In genomic region chr6:28659250-28659566, GRCh38 we compare ENCODE assay signal across 12 cellular contexts.
DNase-seq lines count a peak whose midpoint lies in the region; ATAC-seq, FAIRE-seq and TF ChIP-seq lines count a peak whose summit lies in the region.
"Had no signal": no experiment of that assay in that cellular context is flagged by ENCODE, and none has a peak within 500 bp of the region (broad histone marks: within the 10 kb centered on the region; RNA-seq: fewer than 3 reads in every experiment).

No MANE protein-coding gene starts in this region.

- no peak overlapping the region for H3K27ac ChIP-seq in K562 (ENCODE audit: extremely low read depth, low read depth, low read length)
- no peak overlapping the region for H3K27ac ChIP-seq in colonic mucosa
- H3K27ac ChIP-seq: heart right ventricle had no signal

- CTCF ChIA-PET in AG04449 (lab: Yijun Ruan, JAX), result interaction anchor here (0.7 kb wide), 1 partner anchor 357 kb away, joined by 3 read pairs; no protein-coding TSS in a partner anchor
- CTCF ChIA-PET in HEK293T (lab: Yijun Ruan, JAX), result no interaction called here
- CTCF ChIA-PET in K562 (lab: Yijun Ruan, JAX; ENCODE audit: low intra/inter-chr PET ratio), result no interaction called here

- H3K27me3 Mint-ChIP-seq in mesothelial cell of epicardium (ENCODE audit: low read depth), result peaks cover 19% of the 10 kb centered on the region

- no peaks in the 10 kb centered on the region for H3K9me1 ChIP-seq in K562 (ENCODE audit: control insufficient read depth, insufficient read depth, low read length)

- H3K9ac ChIP-seq in K562 (ENCODE audit: insufficient read depth in 1 of 2, low read depth in 2 of 2, low read length in 2 of 2) (no peak overlapping the region), colonic mucosa (ENCODE audit: low read depth in 2 of 2, low read length in 2 of 2) (no peak overlapping the region)

- WGBS in K562 (ENCODE audit: insufficient coverage, low coverage, missing lambda C conversion rate), result 84% methylated on average over 2 of the region's 2 CpGs

- no TSS peak for BruUV-seq in K562 (replicated peaks; lab: Mats Ljungman, UMichigan)

- TF ChIP-seq RAD21 in K562 (CRISPR knock-in tag; conservative IDR thresholded peaks at IDR 0.05 in 1 of 2, IDR thresholded peaks at IDR 0.05 in 1 of 2), result no peak

- no peak for TF ChIP-seq POLR2A in K562 (conservative IDR thresholded peaks at IDR 0.05)

- no peaks in the 10 kb centered on the region for H3K9me3 ChIP-seq in K562 (replicated peaks; ENCODE audit: control insufficient read depth, insufficient read depth, low read depth, low read length)
- H3K9me3 ChIP-seq in colonic mucosa, result no peaks in the 10 kb centered on the region
- H3K9me3 ChIP-seq: heart right ventricle had no signal

- H3K4me1 Mint-ChIP-seq in mesothelial cell of epicardium, result peaks cover 8% of the 10 kb centered on the region

- DNase-seq in AG04449 (ENCODE audit: low read depth, low spot score) (no peak), HEK293T (ENCODE audit: extremely low spot score) (no peak), K562 (ENCODE audit: extremely low read depth in 1 of 4, low spot score in 3 of 4) (no peak), mesothelial cell of epicardium (ENCODE audit: low spot score in 2 of 2, unreplicated experiment in 2 of 2) (no peak), colonic mucosa (no peak), dermis blood vessel endothelial cell (no peak), NOMO-1 treated with DMSO at 0.1 percent for 48 hours (lab: John Stamatoyannopoulos, UW; ENCODE audit: unreplicated experiment) (no peak)
- DNase-seq: DMS153, heart right ventricle, NCI-H2107 had no signal

- H2AFZ ChIP-seq in K562 (ENCODE audit: low read depth, low read length), result no peak overlapping the region

- peak overlapping the region; percentile 48; the same call in 1 of the 2 replicates for H3K4me2 ChIP-seq in K562 (ENCODE audit: insufficient read depth, low read length)

- H3K36me3 Mint-ChIP-seq in mesothelial cell of epicardium, result no peaks in the 10 kb centered on the region

- POLR2A ChIA-PET in AG04449 (lab: Yijun Ruan, JAX) (no interaction called here), HEK293T (lab: Yijun Ruan, JAX) (interaction anchor here (1.0 to 1.5 kb wide), 2 partner anchors 15 to 24 kb away, joined by 3 to 4 read pairs; no protein-coding TSS in a partner anchor), K562 (lab: Yijun Ruan, JAX) (no interaction called here)

- intact Hi-C loops in K562 (cut with micrococcal nuclease) (no loop called here), colonic mucosa (cut with DNase I) (no loop called here)

- no peaks in the 10 kb centered on the region for H3K36me3 ChIP-seq in K562 (ENCODE audit: control insufficient read depth, insufficient read depth, low read length)
- H3K36me3 ChIP-seq in colonic mucosa, result no peaks in the 10 kb centered on the region
- H3K36me3 ChIP-seq: heart right ventricle had no signal

- ATAC-seq in K562 (no peak), HG02852 (IDR thresholded peaks at IDR 0.05; ENCODE audit: unreplicated experiment) (no peak)
- ATAC-seq: heart right ventricle had no signal

- in situ Hi-C loops in K562 (cut with MboI), result no loop called here

- TF ChIP-seq CTCF in AG04449 (IDR thresholded peaks at IDR 0.05; ENCODE audit: insufficient read depth, low read length, missing control alignments) (no peak), K562 (IDR thresholded peaks at IDR 0.05 in 2 of 3, conservative IDR thresholded peaks at IDR 0.05 in 1 of 3; ENCODE audit: insufficient read depth in 2 of 3, low read depth in 1 of 3, low read length in 3 of 3) (no peak), mesothelial cell of epicardium (IDR thresholded peaks at IDR 0.05; ENCODE audit: unreplicated experiment) (no peak), colonic mucosa (IDR thresholded peaks at IDR 0.05) (no peak)

- no peaks in the 10 kb centered on the region for H3K79me2 ChIP-seq in K562 (ENCODE audit: control insufficient read depth, insufficient read depth, low read length)

- no peaks in the 10 kb centered on the region for H3K9me3 Mint-ChIP-seq in mesothelial cell of epicardium

- H3K27me3 ChIP-seq in K562 (ENCODE audit: control insufficient read depth in 2 of 2, insufficient read depth in 2 of 2, low read length in 2 of 2), result no peaks in the 10 kb centered on the region
- H3K27me3 ChIP-seq in colonic mucosa, result no peaks in the 10 kb centered on the region

- no peak for FAIRE-seq in K562 (lab: Jason Lieb, UNC)
- FAIRE-seq: GM19239 had no signal

- H3K4me1 ChIP-seq in K562 (replicated peaks in 1 of 2; ENCODE audit: control insufficient read depth in 2 of 2, insufficient read depth in 2 of 2, low read length in 2 of 2), result peaks cover 0 to 7% of the 10 kb centered on the region in 2 experiments; a peak in 2 of 5 replicates
- H3K4me1 ChIP-seq in colonic mucosa, result peaks cover 4% of the 10 kb centered on the region

- no peak for TF ChIP-seq EP300 in K562 (IDR thresholded peaks at IDR 0.05; ENCODE audit: low read length)

- H3K4me3 Mint-ChIP-seq in mesothelial cell of epicardium, result peak overlapping the region; percentile 85

- H3K27ac Mint-ChIP-seq in mesothelial cell of epicardium, result peak overlapping the region; percentile 89

- H4K20me1 ChIP-seq in K562 (replicated peaks; ENCODE audit: control insufficient read depth, insufficient read depth, low read length), result no peaks in the 10 kb centered on the region

- H3K4me3 ChIP-seq in AG04449 (ENCODE audit: low read depth, low read length), result peak overlapping the region; percentile 52
- H3K4me3 ChIP-seq in K562, result no peak overlapping the region
- no peak overlapping the region for H3K4me3 ChIP-seq in colonic mucosa

TF ChIP-seq in HEK293T, 16 proteins besides CTCF, POLR2A, EP300 and RAD21:
- TF ChIP-seq BHLHE40 (IDR thresholded peaks at IDR 0.05; ENCODE audit: borderline replicate concordance) (no peak), L3MBTL2 (conservative IDR thresholded peaks at IDR 0.05) (no peak), ARNT (IDR thresholded peaks at IDR 0.05) (peak; percentile 98), HDGF (IDR thresholded peaks at IDR 0.05; ENCODE audit: borderline replicate concordance) (no peak), TARDBP (IDR thresholded peaks at IDR 0.05) (no peak)
- TF ChIP-seq, protein P1, sequence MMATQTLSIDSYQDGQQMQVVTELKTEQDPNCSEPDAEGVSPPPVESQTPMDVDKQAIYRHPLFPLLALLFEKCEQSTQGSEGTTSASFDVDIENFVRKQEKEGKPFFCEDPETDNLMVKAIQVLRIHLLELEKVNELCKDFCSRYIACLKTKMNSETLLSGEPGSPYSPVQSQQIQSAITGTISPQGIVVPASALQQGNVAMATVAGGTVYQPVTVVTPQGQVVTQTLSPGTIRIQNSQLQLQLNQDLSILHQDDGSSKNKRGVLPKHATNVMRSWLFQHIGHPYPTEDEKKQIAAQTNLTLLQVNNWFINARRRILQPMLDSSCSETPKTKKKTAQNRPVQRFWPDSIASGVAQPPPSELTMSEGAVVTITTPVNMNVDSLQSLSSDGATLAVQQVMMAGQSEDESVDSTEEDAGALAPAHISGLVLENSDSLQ (IDR thresholded peaks at IDR 0.05), result no peak

TF ChIP-seq in K562, 482 proteins besides CTCF, POLR2A, EP300 and RAD21:
- peak in 1 of 2 experiments; percentile 55; a peak in 1 of 4 replicates for TF ChIP-seq ARNT (IDR thresholded peaks at IDR 0.05)
- TF ChIP-seq ZNF212 (CRISPR knock-in tag; IDR thresholded peaks at IDR 0.05), result no peak
TF ChIP-seq in K562: peak in this region for 1.
